1 cellular context compared by ENCODE assay signal in genomic region chr15:41490355-41490754, GRCh38.
TF ChIP-seq lines count a peak whose summit lies in the region.

No MANE protein-coding gene starts in this region.

TF ChIP-seq in GM23338, 12 proteins besides CTCF, POLR2A, EP300 and RAD21 (continued from another document):
- TF ChIP-seq ZNF331 (CRISPR knock-in tag; IDR thresholded peaks at IDR 0.05; ENCODE audit: low read depth) (no peak), STAT1 (IDR thresholded peaks at IDR 0.05; ENCODE audit: unreplicated experiment) (no peak), EZH2phosphoT487 (IDR thresholded peaks at IDR 0.05; ENCODE audit: unreplicated experiment) (no peak), ZNF462 (CRISPR knock-in tag; IDR thresholded peaks at IDR 0.05) (no peak), POLR2AphosphoS5 (IDR thresholded peaks at IDR 0.05; ENCODE audit: low read depth) (no peak), CREB1 (CRISPR knock-in tag; IDR thresholded peaks at IDR 0.05; ENCODE audit: low read depth) (no peak), JUNB (IDR thresholded peaks at IDR 0.05; ENCODE audit: unreplicated experiment) (no peak)
